Comparison of ENCODE assay signal across 18 cellular contexts in genomic region chr16:9042943-9043680, GRCh38. TPM values are rescaled to one million over a fixed set of nuclear protein-coding genes. Genes with fewer than 3 reads are reported as not detected.
DNase-seq lines count a peak whose midpoint lies in the region; ATAC-seq, FAIRE-seq and TF ChIP-seq lines count a peak whose summit lies in the region.
"Had no signal": no experiment of that assay in that cellular context is flagged by ENCODE, and none has a peak within 500 bp of the region (broad histone marks: within the 10 kb centered on the region; RNA-seq: fewer than 3 reads in every experiment).

No MANE protein-coding gene starts in this region.

- no peak for DNase-seq in HepG2 (ENCODE audit: low spot score)
- no peak for DNase-seq in right lobe of liver
- peak in 41 of 42 donors; percentile 11 to 82 (median 54) for DNase-seq in head of caudate nucleus
- no peak for DNase-seq in DMS79 treated with DMSO at 0.1 percent for 48 hours (lab: John Stamatoyannopoulos, UW)
- no peak for DNase-seq in coronary artery (ENCODE audit: low spot score)
- DNase-seq in CD1c-positive myeloid dendritic cell (ENCODE audit: extremely low spot score): no peak
- DNase-seq: activated CD4-positive, alpha-beta T cell treated with anti-CD3 and anti-CD28 coated beads for 4 hours; DMS153; left ventricle myocardium superior; MV-4-11; OCI-M1; stimulated activated CD4-positive, alpha-beta T cell treated with anti-CD3 and anti-CD28 coated beads, Interleukin-12 subunit alpha, Interleukin-12 subunit beta, amount 100 ng/mL, for 4 hours; T-cell; trophoblast cell had no signal

- H3K27ac ChIP-seq in HepG2 (ENCODE audit: extremely low read length, insufficient read depth, low read length): no peak overlapping the region
- H3K27ac ChIP-seq in right lobe of liver: no peak overlapping the region
- peak overlapping the region; percentile 53 for H3K27ac ChIP-seq in angular gyrus (ENCODE audit: low read depth, low read length)
- no peak overlapping the region for H3K27ac ChIP-seq in coronary artery

- no peak for TF ChIP-seq RAD21 in HepG2 (CRISPR knock-in tag; IDR thresholded peaks at IDR 0.05)

- intact Hi-C loops in HepG2 (cut with micrococcal nuclease; ENCODE audit: unreplicated experiment) (no loop called here), right lobe of liver (cut with DNase I) (no loop called here), head of caudate nucleus (cut with DNase I) (no loop called here)

- H3K36me3 ChIP-seq in HepG2 (replicated peaks in 1 of 2; ENCODE audit: control insufficient read depth in 1 of 2, insufficient read depth in 2 of 2, low read length in 2 of 2) (no peaks in the 10 kb centered on the region), right lobe of liver (no peaks in the 10 kb centered on the region)

- CTCF ChIA-PET in HepG2 (lab: Yijun Ruan, JAX; ENCODE audit: low intra/inter-chr PET ratio, low total read pairs): no interaction called here

- 41% methylated on average over 16 of the region's 16 CpGs for WGBS in HepG2 (ENCODE audit: low lambda C conversion rate)
- 84% methylated on average over 15 of the region's 16 CpGs for WGBS in right lobe of liver (ENCODE audit: insufficient coverage, low coverage, low lambda C conversion rate, missing lambda C conversion rate)

- TF ChIP-seq CTCF in HepG2 (CRISPR knock-in tag; IDR thresholded peaks at IDR 0.05) (no peak), right lobe of liver (IDR thresholded peaks at IDR 0.05) (no peak), coronary artery (IDR thresholded peaks at IDR 0.05) (no peak)

- TF ChIP-seq POLR2A in HepG2 (IDR thresholded peaks at IDR 0.05; ENCODE audit: insufficient read depth in 1 of 2, low read depth in 2 of 2, low read length in 2 of 2): no peak
- no peak for TF ChIP-seq POLR2A in right lobe of liver (IDR thresholded peaks at IDR 0.05)

- no peak overlapping the region for H2AFZ ChIP-seq in HepG2 (ENCODE audit: low read length)

- TF ChIP-seq EP300 in HepG2 (IDR thresholded peaks at IDR 0.05; ENCODE audit: low read depth in 2 of 2, low read length in 2 of 2): no peak
- TF ChIP-seq EP300 in HepG2 (CRISPR knock-in tag; IDR thresholded peaks at IDR 0.05; ENCODE audit: borderline replicate concordance): no peak

- no peak overlapping the region for H3K9ac ChIP-seq in HepG2 (ENCODE audit: insufficient read depth, low read depth, low read length)

- H3K4me3 ChIP-seq in HepG2 (replicated peaks in 1 of 3; ENCODE audit: insufficient read depth in 1 of 3, low read depth in 2 of 3, low read length in 3 of 3): no peak overlapping the region
- no peak overlapping the region for H3K4me3 ChIP-seq in right lobe of liver
- H3K4me3 ChIP-seq in coronary artery: no peak overlapping the region

- no peak for ATAC-seq in HepG2
- ATAC-seq in right lobe of liver: no peak
- no peak for ATAC-seq in HG03097 (IDR thresholded peaks at IDR 0.05; ENCODE audit: low FRiP score, unreplicated experiment)
- ATAC-seq: left ventricle myocardium superior, T-cell had no signal

- H3K4me2 ChIP-seq in HepG2 (ENCODE audit: low read depth, low read length): no peak overlapping the region

- H3K79me2 ChIP-seq in HepG2 (ENCODE audit: insufficient read depth, low read length): no peaks in the 10 kb centered on the region

- POLR2A ChIA-PET in HepG2 (lab: Yijun Ruan, JAX): interaction anchor here (0.7 kb wide), 1 partner anchor 48 kb away, joined by 3 read pairs; the partner anchor contains the start of gene HAPSTR1

- in situ Hi-C loops in HepG2 (cut with HindIII; ENCODE audit: extremely low pct_ligation_motif_present, low pct_unique_long_range_greater_than_20kb): no loop called here

- no peaks in the 10 kb centered on the region for H3K9me3 ChIP-seq in HepG2 (ENCODE audit: low read length)
- H3K9me3 ChIP-seq in right lobe of liver: no peaks in the 10 kb centered on the region

- no peak for FAIRE-seq in HepG2 (lab: Jason Lieb, UNC)
- FAIRE-seq: GM12891, H54 had no signal

- H3K27me3 ChIP-seq in HepG2 (ENCODE audit: control insufficient read depth in 1 of 2, insufficient read depth in 2 of 2, low read length in 2 of 2) (no peaks in the 10 kb centered on the region), right lobe of liver (no peaks in the 10 kb centered on the region)

- BruUV-seq in HepG2 (replicated peaks; lab: Mats Ljungman, UMichigan): no TSS peak

- no peaks in the 10 kb centered on the region for H4K20me1 ChIP-seq in HepG2 (ENCODE audit: insufficient read depth, low read length)

- H3K4me1 ChIP-seq in HepG2 (ENCODE audit: insufficient read depth, low read length): peaks cover 15% of the 10 kb centered on the region
- H3K4me1 ChIP-seq in right lobe of liver: peaks cover 0 to 13% (median 4%) of the 10 kb centered on the region in 4 donors

TF ChIP-seq in HepG2, 621 proteins besides CTCF, POLR2A, EP300 and RAD21 (continues in another document):
- TF ChIP-seq CEBPB (IDR thresholded peaks at IDR 0.05; ENCODE audit: borderline replicate concordance, low read depth, low read length) (0 out of 2 replicates have a peak, but pooled peaks have one; percentile 21), ZNF460 (CRISPR knock-in tag; IDR thresholded peaks at IDR 0.05; ENCODE audit: borderline replicate concordance) (peak; percentile 76), NR2F2 (IDR thresholded peaks at IDR 0.05; ENCODE audit: borderline replicate concordance, low read depth) (no peak), ATM (IDR thresholded peaks at IDR 0.05; ENCODE audit: borderline replicate concordance) (no peak)
- TF ChIP-seq, protein P1, sequence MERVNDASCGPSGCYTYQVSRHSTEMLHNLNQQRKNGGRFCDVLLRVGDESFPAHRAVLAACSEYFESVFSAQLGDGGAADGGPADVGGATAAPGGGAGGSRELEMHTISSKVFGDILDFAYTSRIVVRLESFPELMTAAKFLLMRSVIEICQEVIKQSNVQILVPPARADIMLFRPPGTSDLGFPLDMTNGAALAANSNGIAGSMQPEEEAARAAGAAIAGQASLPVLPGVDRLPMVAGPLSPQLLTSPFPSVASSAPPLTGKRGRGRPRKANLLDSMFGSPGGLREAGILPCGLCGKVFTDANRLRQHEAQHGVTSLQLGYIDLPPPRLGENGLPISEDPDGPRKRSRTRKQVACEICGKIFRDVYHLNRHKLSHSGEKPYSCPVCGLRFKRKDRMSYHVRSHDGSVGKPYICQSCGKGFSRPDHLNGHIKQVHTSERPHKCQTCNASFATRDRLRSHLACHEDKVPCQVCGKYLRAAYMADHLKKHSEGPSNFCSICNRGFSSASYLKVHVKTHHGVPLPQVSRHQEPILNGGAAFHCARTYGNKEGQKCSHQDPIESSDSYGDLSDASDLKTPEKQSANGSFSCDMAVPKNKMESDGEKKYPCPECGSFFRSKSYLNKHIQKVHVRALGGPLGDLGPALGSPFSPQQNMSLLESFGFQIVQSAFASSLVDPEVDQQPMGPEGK (CRISPR knock-in tag; IDR thresholded peaks at IDR 0.05): no peak
- TF ChIP-seq, protein P2, sequence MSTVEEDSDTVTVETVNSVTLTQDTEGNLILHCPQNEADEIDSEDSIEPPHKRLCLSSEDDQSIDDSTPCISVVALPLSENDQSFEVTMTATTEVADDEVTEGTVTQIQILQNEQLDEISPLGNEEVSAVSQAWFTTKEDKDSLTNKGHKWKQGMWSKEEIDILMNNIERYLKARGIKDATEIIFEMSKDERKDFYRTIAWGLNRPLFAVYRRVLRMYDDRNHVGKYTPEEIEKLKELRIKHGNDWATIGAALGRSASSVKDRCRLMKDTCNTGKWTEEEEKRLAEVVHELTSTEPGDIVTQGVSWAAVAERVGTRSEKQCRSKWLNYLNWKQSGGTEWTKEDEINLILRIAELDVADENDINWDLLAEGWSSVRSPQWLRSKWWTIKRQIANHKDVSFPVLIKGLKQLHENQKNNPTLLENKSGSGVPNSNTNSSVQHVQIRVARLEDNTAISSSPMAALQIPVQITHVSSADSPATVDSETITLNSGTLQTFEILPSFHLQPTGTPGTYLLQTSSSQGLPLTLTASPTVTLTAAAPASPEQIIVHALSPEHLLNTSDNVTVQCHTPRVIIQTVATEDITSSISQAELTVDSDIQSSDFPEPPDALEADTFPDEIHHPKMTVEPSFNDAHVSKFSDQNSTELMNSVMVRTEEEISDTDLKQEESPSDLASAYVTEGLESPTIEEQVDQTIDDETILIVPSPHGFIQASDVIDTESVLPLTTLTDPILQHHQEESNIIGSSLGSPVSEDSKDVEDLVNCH (CRISPR knock-in tag; IDR thresholded peaks at IDR 0.05): no peak
- TF ChIP-seq, protein P3, sequence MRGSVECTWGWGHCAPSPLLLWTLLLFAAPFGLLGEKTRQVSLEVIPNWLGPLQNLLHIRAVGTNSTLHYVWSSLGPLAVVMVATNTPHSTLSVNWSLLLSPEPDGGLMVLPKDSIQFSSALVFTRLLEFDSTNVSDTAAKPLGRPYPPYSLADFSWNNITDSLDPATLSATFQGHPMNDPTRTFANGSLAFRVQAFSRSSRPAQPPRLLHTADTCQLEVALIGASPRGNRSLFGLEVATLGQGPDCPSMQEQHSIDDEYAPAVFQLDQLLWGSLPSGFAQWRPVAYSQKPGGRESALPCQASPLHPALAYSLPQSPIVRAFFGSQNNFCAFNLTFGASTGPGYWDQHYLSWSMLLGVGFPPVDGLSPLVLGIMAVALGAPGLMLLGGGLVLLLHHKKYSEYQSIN (CRISPR knock-in tag; IDR thresholded peaks at IDR 0.05; ENCODE audit: borderline replicate concordance): no peak

RNA-seq across cellular contexts. Expression of gene HAPSTR1, which starts 48.3 kb away (rescaled TPM):
- total RNA-seq in HepG2 (2016; rRNA removed; fragmentation: Illumina TruSeq; extraction: Trizol) (83.2 and 98.4 TPM in 2 replicates), right lobe of liver (10 to 100 TPM; 23.6 to 34.8 (median 28.3) TPM)
- total RNA-seq in HepG2 (2016; cell fraction: cytosol; rRNA removed; fragmentation: Illumina TruSeq; extraction: Trizol; ENCODE audit: low read depth): 7.8 and 8.2 TPM in 2 replicates
- total RNA-seq in HepG2 (2016; cell fraction: insoluble cytoplasmic fraction; rRNA removed; fragmentation: Illumina TruSeq; extraction: Trizol): 84.4 and 87.6 TPM in 2 replicates
- total RNA-seq in HepG2 (2016; cell fraction: membrane; rRNA removed; fragmentation: Illumina TruSeq; extraction: Trizol): 37.9 and 42.3 TPM in 2 replicates
- 61.0 and 71.2 TPM in 2 replicates for total RNA-seq in HepG2 (2016; cell fraction: nucleus; rRNA removed; fragmentation: Illumina TruSeq; extraction: Trizol)
- 23.6 and 25.2 TPM in 2 replicates for polyA plus RNA-seq in HepG2 (2011; rRNA removed)
- 10.9 and 17.5 TPM in 2 replicates for polyA plus RNA-seq in HepG2 (2011; cell fraction: cytosol; rRNA removed)
- polyA plus RNA-seq in HepG2 (2011; cell fraction: nucleus; rRNA removed): 18.7 and 24.1 TPM in 2 replicates
- polyA plus RNA-seq in HepG2 (2012): 23.7 and 25.0 TPM in 2 replicates
- polyA plus RNA-seq in HepG2 (2016; cell fraction: cytosol; fragmentation: Illumina TruSeq; extraction: Trizol; ENCODE audit: low read depth): 2.8 and 3.6 TPM in 2 replicates
- polyA plus RNA-seq in HepG2 (2016; cell fraction: insoluble cytoplasmic fraction; fragmentation: Illumina TruSeq; extraction: Trizol; ENCODE audit: low read depth): 37.1 and 37.6 TPM in 2 replicates
- 13.0 and 13.5 TPM in 2 replicates for polyA plus RNA-seq in HepG2 (2016; cell fraction: membrane; fragmentation: Illumina TruSeq; extraction: Trizol; ENCODE audit: low read depth)
- 44.6 and 47.8 TPM in 2 replicates for polyA plus RNA-seq in HepG2 (2016; cell fraction: nucleus; fragmentation: Illumina TruSeq; extraction: Trizol; ENCODE audit: insufficient read depth, low read depth)
- polyA minus RNA-seq in HepG2 (2011; rRNA and poly(A)+ RNA removed; ENCODE audit: low replicate concordance): 32.6 and 37.5 TPM in 2 replicates
- polyA minus RNA-seq in HepG2 (2011; cell fraction: cytosol; rRNA and poly(A)+ RNA removed): 34.0 and 41.8 TPM in 2 replicates
- 81.2 and 89.8 TPM in 2 replicates for polyA minus RNA-seq in HepG2 (2011; cell fraction: nucleus; rRNA and poly(A)+ RNA removed)

Comparison
In these comparisons a context has a peak if more than half of its experiments do, and no peak if none do; other contexts are left out.
1. DNase-seq: peak in head of caudate nucleus (41 of 42); none in HepG2 (single experiment), right lobe of liver (0 of 3), DMS79 treated with DMSO at 0.1 percent for 48 hours (single experiment), coronary artery (single experiment) and CD1c-positive myeloid dendritic cell (single experiment).